In the genomic region with DNA sequence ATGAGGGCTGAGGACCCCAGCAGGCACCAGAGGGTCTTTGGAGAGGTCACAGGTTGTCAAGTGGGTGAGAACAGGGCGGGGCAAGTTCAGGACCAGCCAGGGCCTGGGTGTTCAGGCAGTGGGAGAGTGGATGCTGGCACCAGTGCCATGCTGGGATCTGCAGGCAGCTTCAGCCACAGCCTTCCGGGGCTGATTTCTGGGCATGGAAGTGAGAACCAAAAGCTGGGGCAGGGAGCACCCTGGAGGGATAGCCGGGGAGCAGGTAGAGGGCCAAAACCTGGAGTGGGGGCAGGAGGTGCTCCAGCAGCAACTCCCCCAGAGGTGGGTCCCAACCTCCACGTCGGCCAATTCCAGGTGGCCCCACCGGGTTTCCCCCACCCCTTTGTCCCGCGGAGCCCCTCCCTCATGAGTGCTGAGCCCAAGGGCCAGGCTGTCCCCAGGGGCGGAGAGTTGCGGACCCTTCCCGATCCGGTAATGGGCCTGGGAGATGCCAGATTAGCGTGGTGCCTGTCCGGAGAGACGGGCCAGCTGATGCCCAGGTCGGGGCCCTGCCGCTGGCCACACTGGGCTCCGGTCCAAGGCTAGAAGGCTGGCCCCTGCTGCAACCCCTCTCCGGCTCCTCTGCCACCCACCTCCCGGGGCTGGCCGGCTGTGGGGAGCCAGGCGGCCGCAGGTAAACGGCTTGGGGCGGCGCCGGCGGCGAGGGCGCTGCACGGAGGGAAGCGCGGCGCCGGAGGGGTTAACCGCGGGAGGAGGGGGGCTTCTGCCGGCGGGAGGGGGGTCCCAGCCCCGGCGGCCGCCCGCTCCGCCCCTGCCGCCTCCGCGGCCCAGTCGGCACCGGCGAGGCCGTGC, we compare ENCODE assay signal across 7 cellular contexts. TPM values are rescaled to one million over a fixed set of nuclear protein-coding genes. Genes with fewer than 3 reads are reported as not detected.
DNase-seq lines count a peak whose midpoint lies in the region; ATAC-seq and FAIRE-seq lines count a peak whose summit lies in the region.

Gene KCNK4, plus strand, starts transcription at position 409 of the 852 bp plus-strand sequence. CDS start 1,717 bp downstream, outside the sequence.

- H3K4me1 ChIP-seq in HUES48 (ENCODE audit: control insufficient read depth, insufficient read depth, low read length): peaks cover 4% of the 10 kb centered on the region; the same call in 1 of the 2 replicates

- DNase-seq in activated naive CD8-positive, alpha-beta T cell treated with anti-CD3 and anti-CD28 coated beads, Interleukin-2, amount 50 U/mL, for 24 hours: no peak
- no peak for DNase-seq in immature natural killer cell
- DNase-seq in stimulated activated naive B cell treated with anti-CD40 and anti-IgM and Interleukin-4, amounts not matched to agents 10 μg/mL and 1 μg/mL and 100 μg/mL, for 72 hours: no peak
- DNase-seq in RCC 7860 (ENCODE audit: low spot score): no peak
- DNase-seq in hypothalamus (lab: John Stamatoyannopoulos, UW): no peak
- no peak for DNase-seq in activated gamma-delta T cell (lab: John Stamatoyannopoulos, UW)

- H3K9me3 ChIP-seq in HUES48 (ENCODE audit: control insufficient read depth, insufficient read depth, low read length): no peaks in the 10 kb centered on the region

- no peak for FAIRE-seq in RCC 7860 (lab: Jason Lieb, UNC)

- H3K27me3 ChIP-seq in HUES48 (ENCODE audit: control insufficient read depth, insufficient read depth, low read length): peaks cover 76% of the 10 kb centered on the region

- H3K27ac Mint-ChIP-seq in activated naive CD8-positive, alpha-beta T cell treated with anti-CD3 and anti-CD28 coated beads, Interleukin-2, amount 50 U/mL, for 24 hours: no peak within 1 kb of the TSS
- no peak within 1 kb of the TSS for H3K27ac Mint-ChIP-seq in immature natural killer cell
- H3K27ac Mint-ChIP-seq in stimulated activated naive B cell treated with anti-CD40 and anti-IgM and Interleukin-4, amounts not matched to agents 10 μg/mL and 1 μg/mL and 100 μg/mL, for 72 hours: peak within 1 kb of the TSS; percentile 62

- no peaks in the 10 kb centered on the region for H3K36me3 ChIP-seq in HUES48 (ENCODE audit: control insufficient read depth, insufficient read depth, low read length)

- peaks cover 13% of the 10 kb centered on the region for H3K4me1 Mint-ChIP-seq in activated naive CD8-positive, alpha-beta T cell treated with anti-CD3 and anti-CD28 coated beads, Interleukin-2, amount 50 U/mL, for 24 hours
- peaks cover 13% of the 10 kb centered on the region in 2 donors for H3K4me1 Mint-ChIP-seq in immature natural killer cell
- H3K4me1 Mint-ChIP-seq in stimulated activated naive B cell treated with anti-CD40 and anti-IgM and Interleukin-4, amounts not matched to agents 10 μg/mL and 1 μg/mL and 100 μg/mL, for 72 hours: peaks cover 18 to 34% of the 10 kb centered on the region in 2 donors

- peaks cover 43% of the 10 kb centered on the region for H3K27me3 Mint-ChIP-seq in activated naive CD8-positive, alpha-beta T cell treated with anti-CD3 and anti-CD28 coated beads, Interleukin-2, amount 50 U/mL, for 24 hours
- peaks cover 14 to 18% (median 16%) of the 10 kb centered on the region in 3 donors for H3K27me3 Mint-ChIP-seq in immature natural killer cell (ENCODE audit: low read depth in 3 of 3)
- H3K27me3 Mint-ChIP-seq in stimulated activated naive B cell treated with anti-CD40 and anti-IgM and Interleukin-4, amounts not matched to agents 10 μg/mL and 1 μg/mL and 100 μg/mL, for 72 hours: peaks cover 32 to 40% of the 10 kb centered on the region in 2 donors

- H3K27ac ChIP-seq in HUES48 (ENCODE audit: low read depth, low read length): no peak within 1 kb of the TSS

- peak within 1 kb of the TSS; percentile 54 for H3K4me3 ChIP-seq in HUES48 (ENCODE audit: low read depth, low read length)

- H3K36me3 Mint-ChIP-seq in activated naive CD8-positive, alpha-beta T cell treated with anti-CD3 and anti-CD28 coated beads, Interleukin-2, amount 50 U/mL, for 24 hours (ENCODE audit: low read depth): no peaks in the 10 kb centered on the region
- H3K36me3 Mint-ChIP-seq in immature natural killer cell: peaks cover 0 to 5% (median 0%) of the 10 kb centered on the region in 3 donors
- H3K36me3 Mint-ChIP-seq in stimulated activated naive B cell treated with anti-CD40 and anti-IgM and Interleukin-4, amounts not matched to agents 10 μg/mL and 1 μg/mL and 100 μg/mL, for 72 hours: peaks cover 3 to 15% of the 10 kb centered on the region in 2 donors

- peak within 1 kb of the TSS; percentile 34 for H3K4me3 Mint-ChIP-seq in activated naive CD8-positive, alpha-beta T cell treated with anti-CD3 and anti-CD28 coated beads, Interleukin-2, amount 50 U/mL, for 24 hours
- H3K4me3 Mint-ChIP-seq in immature natural killer cell: peak within 1 kb of the TSS; percentile 40 to 73 (median 64)
- peak within 1 kb of the TSS; percentile 66 to 79 for H3K4me3 Mint-ChIP-seq in stimulated activated naive B cell treated with anti-CD40 and anti-IgM and Interleukin-4, amounts not matched to agents 10 μg/mL and 1 μg/mL and 100 μg/mL, for 72 hours

- no peak for ATAC-seq in activated naive CD8-positive, alpha-beta T cell treated with anti-CD3 and anti-CD28 coated beads, Interleukin-2, amount 50 U/mL, for 24 hours
- ATAC-seq in stimulated activated naive B cell treated with anti-CD40 and anti-IgM and Interleukin-4, amounts not matched to agents 10 μg/mL and 1 μg/mL and 100 μg/mL, for 72 hours (replicated peaks): peak in 1 of 2 donors; percentile 9

- H3K9ac ChIP-seq in HUES48 (ENCODE audit: low read depth, low read length): no peak within 1 kb of the TSS

- no peaks in the 10 kb centered on the region for H3K9me3 Mint-ChIP-seq in activated naive CD8-positive, alpha-beta T cell treated with anti-CD3 and anti-CD28 coated beads, Interleukin-2, amount 50 U/mL, for 24 hours
- no peaks in the 10 kb centered on the region for H3K9me3 Mint-ChIP-seq in immature natural killer cell
- H3K9me3 Mint-ChIP-seq in stimulated activated naive B cell treated with anti-CD40 and anti-IgM and Interleukin-4, amounts not matched to agents 10 μg/mL and 1 μg/mL and 100 μg/mL, for 72 hours: no peaks in the 10 kb centered on the region

RNA-seq across cellular contexts. Expression of gene KCNK4, which starts in this region (rescaled TPM):
- polyA plus RNA-seq in immature natural killer cell: not detected
